8 cellular contexts compared by ENCODE assay signal in the genomic region with DNA sequence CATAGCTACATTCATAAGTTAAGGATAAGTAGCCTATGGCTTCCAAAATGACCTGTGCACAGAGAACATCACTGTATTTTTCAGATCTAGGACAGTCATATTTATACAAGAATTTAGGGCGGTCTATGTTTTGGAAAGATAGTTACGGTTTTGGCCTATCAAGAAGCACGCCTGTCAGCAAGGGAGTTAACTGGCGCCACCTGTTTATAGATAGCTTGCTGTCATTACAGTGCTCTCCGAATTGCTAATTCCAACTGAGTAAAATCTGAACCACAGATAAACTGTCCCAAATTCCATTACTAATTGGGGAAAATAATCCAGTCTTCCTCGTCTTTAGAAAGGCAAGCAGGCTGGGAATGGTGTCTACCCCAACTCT. TPM values are rescaled to one million over a fixed set of nuclear protein-coding genes. Genes with fewer than 3 reads are reported as not detected.
DNase-seq lines count a peak whose midpoint lies in the region; ATAC-seq lines count a peak whose summit lies in the region.

No MANE protein-coding gene starts in this region.

- H3K9ac ChIP-seq in mucosa of stomach (ENCODE audit: low read length), result peak overlapping the region; percentile 81

- peak overlapping the region; percentile 83 for H3K4me3 Mint-ChIP-seq in activated CD4-positive, alpha-beta T cell treated with anti-CD3 and anti-CD28 coated beads for 36 hours

- H3K36me3 ChIP-seq in mucosa of stomach (ENCODE audit: control insufficient read depth, insufficient read depth, low read length), result no peaks in the 10 kb centered on the region

- CTCF ChIA-PET in activated CD4-positive, alpha-beta T cell treated with anti-CD3 and anti-CD28 coated beads for 36 hours (lab: Charles Lee), result no interaction called here

- peak overlapping the region; percentile 67 for H3K4me3 ChIP-seq in mucosa of stomach (ENCODE audit: low read length)

- H3K9me3 ChIP-seq in mucosa of stomach (ENCODE audit: control insufficient read depth, low read length), result no peaks in the 10 kb centered on the region

- H3K27me3 Mint-ChIP-seq in activated CD4-positive, alpha-beta T cell treated with anti-CD3 and anti-CD28 coated beads for 36 hours, result no peaks in the 10 kb centered on the region

- H3K9me3 Mint-ChIP-seq in activated CD4-positive, alpha-beta T cell treated with anti-CD3 and anti-CD28 coated beads for 36 hours (ENCODE audit: low read depth), result no peaks in the 10 kb centered on the region

- intact Hi-C loops in activated CD4-positive, alpha-beta T cell treated with anti-CD3 and anti-CD28 coated beads for 36 hours (cut with DNase I, micrococcal nuclease), result loop anchor here (5.0 to 10.0 kb wide), 7 partner anchors 93 to 1279 kb away; a partner anchor contains a TSS

- POLR2A ChIA-PET in activated CD4-positive, alpha-beta T cell treated with anti-CD3 and anti-CD28 coated beads for 36 hours (lab: Charles Lee), result no interaction called here

- H3K4me1 ChIP-seq in mucosa of stomach (ENCODE audit: control insufficient read depth, insufficient read depth, low read length), result no peaks in the 10 kb centered on the region

- H3K27me3 ChIP-seq in mucosa of stomach (ENCODE audit: control insufficient read depth, insufficient read depth, low read length), result no peaks in the 10 kb centered on the region

- DNase-seq in activated CD4-positive, alpha-beta T cell treated with anti-CD3 and anti-CD28 coated beads for 36 hours, result no peak
- no peak for DNase-seq in activated CD4-positive, alpha-beta T cell treated with anti-CD3 and anti-CD28 coated beads, Interleukin-2, amount 50 U/mL, for 4 hours
- peak; percentile 55 for DNase-seq in OCI-M1 (lab: John Stamatoyannopoulos, UW)
- peak; percentile 13 for DNase-seq in dermis blood vessel endothelial cell
- no peak for DNase-seq in NCI-H226
- DNase-seq in dedifferentiated amniotic fluid mesenchymal stem cell (ENCODE audit: extremely low spot score), result no peak

- peaks cover 51% of the 10 kb centered on the region for H3K4me1 Mint-ChIP-seq in activated CD4-positive, alpha-beta T cell treated with anti-CD3 and anti-CD28 coated beads for 36 hours

- H3K27ac Mint-ChIP-seq in activated CD4-positive, alpha-beta T cell treated with anti-CD3 and anti-CD28 coated beads for 36 hours, result peak overlapping the region; percentile 98

- peaks cover 7% of the 10 kb centered on the region for H3K36me3 Mint-ChIP-seq in activated CD4-positive, alpha-beta T cell treated with anti-CD3 and anti-CD28 coated beads for 36 hours (ENCODE audit: low read depth)

- ATAC-seq in activated CD4-positive, alpha-beta T cell treated with anti-CD3 and anti-CD28 coated beads for 36 hours, result peak; percentile 39
- peak; percentile 43 for ATAC-seq in HG02642 (IDR thresholded peaks at IDR 0.05; ENCODE audit: poor library complexity, unreplicated experiment)

RNA-seq across cellular contexts. Expression of a gene that starts 0.6 kb away (rescaled TPM):
- total RNA-seq in activated CD4-positive, alpha-beta T cell treated with anti-CD3 and anti-CD28 coated beads for 36 hours, result 10 to 100 TPM; 52.6 to 54.5 TPM
- 33.3 and 35.4 TPM in 2 replicates for total RNA-seq in dermis blood vessel endothelial cell

Comparison
In these comparisons a context has a peak if more than half of its experiments do, and no peak if none do; other contexts are left out.
1. DNase-seq: peak in OCI-M1 (single experiment) and dermis blood vessel endothelial cell (single experiment); none in activated CD4-positive, alpha-beta T cell treated with anti-CD3 and anti-CD28 coated beads for 36 hours (single experiment), activated CD4-positive, alpha-beta T cell treated with anti-CD3 and anti-CD28 coated beads, Interleukin-2, amount 50 U/mL, for 4 hours (0 of 2), NCI-H226 (single experiment) and dedifferentiated amniotic fluid mesenchymal stem cell (single experiment).